Comparison of ENCODE assay signal across 11 cellular contexts in genomic region chr3:50370594-50370993, GRCh38. TPM values are rescaled to one million over a fixed set of nuclear protein-coding genes. Genes with fewer than 3 reads are reported as not detected.
DNase-seq lines count a peak whose midpoint lies in the region; ATAC-seq and TF ChIP-seq lines count a peak whose summit lies in the region.
"Had no signal": no experiment of that assay in that cellular context is flagged by ENCODE, and none has a peak within 500 bp of the region (broad histone marks: within the 10 kb centered on the region; RNA-seq: fewer than 3 reads in every experiment).

No MANE protein-coding gene starts in this region.

- peak; percentile 50 to 69 for DNase-seq in cardiac muscle cell (ENCODE audit: low read depth in 1 of 2, low spot score in 1 of 2)
- DNase-seq in Right ventricle myocardium superior = no peak
- peak; percentile 26 for DNase-seq in OCI-LY7 (ENCODE audit: low spot score)
- DNase-seq in dermis microvascular lymphatic vessel endothelial cell (ENCODE audit: low read depth in 2 of 2) = peak; percentile 46 to 54
- no peak for DNase-seq in type B pancreatic cell (ENCODE audit: extremely low spot score, unreplicated experiment)
- DNase-seq in esophagus squamous epithelium (lab: John Stamatoyannopoulos, UW) = no peak
- DNase-seq in nucleus accumbens (lab: John Stamatoyannopoulos, UW) = no peak
- DNase-seq: CD8-positive, alpha-beta T cell; MG63 had no signal

- H3K4me3 ChIP-seq in cardiac muscle cell = no peak overlapping the region
- H3K4me3 ChIP-seq in OCI-LY7 (ENCODE audit: low read depth, low read length, poor library complexity, severe bottlenecking) = no peak overlapping the region
- H3K4me3 ChIP-seq in esophagus squamous epithelium = no peak overlapping the region
- H3K4me3 ChIP-seq: MG63 had no signal

- H3K27ac ChIP-seq in cardiac muscle cell (no peak overlapping the region), OCI-LY7 (ENCODE audit: low read depth, low read length, poor library complexity, severe bottlenecking) (no peak overlapping the region), esophagus squamous epithelium (no peak overlapping the region)

- no peaks in the 10 kb centered on the region for H3K36me3 ChIP-seq in cardiac muscle cell
- no peaks in the 10 kb centered on the region for H3K36me3 ChIP-seq in OCI-LY7 (ENCODE audit: insufficient read depth, low read length)
- H3K36me3 ChIP-seq in esophagus squamous epithelium = no peaks in the 10 kb centered on the region
- H3K36me3 ChIP-seq: MG63 had no signal

- peaks cover 12% of the 10 kb centered on the region for H3K4me1 Mint-ChIP-seq in type B pancreatic cell (ENCODE audit: unreplicated experiment)

- BruUV-seq in OCI-LY7 (replicated peaks; lab: Mats Ljungman, UMichigan) = no TSS peak

- POLR2A ChIA-PET in OCI-LY7 (lab: Charles Lee) = no interaction called here

- CTCF ChIA-PET in OCI-LY7 (lab: Charles Lee; ENCODE audit: unreplicated experiment) = no interaction called here

- 33 to 47% methylated on average over 8 to 14 of the region's 14 CpGs for WGBS in esophagus squamous epithelium, 2 donors

- no peaks in the 10 kb centered on the region for H3K79me2 ChIP-seq in OCI-LY7 (ENCODE audit: insufficient read depth, low read depth, low read length)

- H3K36me3 Mint-ChIP-seq in type B pancreatic cell = no peaks in the 10 kb centered on the region
- H3K36me3 Mint-ChIP-seq: CD8-positive, alpha-beta T cell; natural killer cell treated with Interleukin-12 subunit alpha and Interleukin-12 subunit beta and Interleukin-15 and Interleukin-18, amount 100 ng/mL, for 72 hours had no signal

- H3K4me2 ChIP-seq in OCI-LY7 (ENCODE audit: low read length) = no peak overlapping the region

- no peak overlapping the region for H3K4me3 Mint-ChIP-seq in type B pancreatic cell
- H3K4me3 Mint-ChIP-seq: CD8-positive, alpha-beta T cell; natural killer cell treated with Interleukin-12 subunit alpha and Interleukin-12 subunit beta and Interleukin-15 and Interleukin-18, amount 100 ng/mL, for 72 hours had no signal

- H3K27me3 Mint-ChIP-seq in type B pancreatic cell = no peaks in the 10 kb centered on the region

- H3K27ac Mint-ChIP-seq in type B pancreatic cell = peak overlapping the region; percentile 53
- H3K27ac Mint-ChIP-seq: CD8-positive, alpha-beta T cell; natural killer cell treated with Interleukin-12 subunit alpha and Interleukin-12 subunit beta and Interleukin-15 and Interleukin-18, amount 100 ng/mL, for 72 hours had no signal

- no peak overlapping the region for H2AFZ ChIP-seq in OCI-LY7 (ENCODE audit: low read length)

- TF ChIP-seq CTCF in cardiac muscle cell (IDR thresholded peaks at IDR 0.05; ENCODE audit: low read depth, low read length) (peak; percentile 27), OCI-LY7 (conservative IDR thresholded peaks at IDR 0.05; ENCODE audit: low read length) (peak; percentile 62), type B pancreatic cell (conservative IDR thresholded peaks at IDR 0.05) (peak; percentile 55), esophagus squamous epithelium (IDR thresholded peaks at IDR 0.05) (peak in 1 of 6 experiments; percentile 21)

- no peaks in the 10 kb centered on the region for H3K4me1 ChIP-seq in cardiac muscle cell (ENCODE audit: low read depth)
- peaks cover 4% of the 10 kb centered on the region for H3K4me1 ChIP-seq in OCI-LY7 (ENCODE audit: insufficient read depth, low read length, poor library complexity, severe bottlenecking)
- H3K4me1 ChIP-seq in esophagus squamous epithelium = peaks cover 0 to 8% (median 2%) of the 10 kb centered on the region in 3 donors

- H3K9me3 Mint-ChIP-seq in type B pancreatic cell = no peaks in the 10 kb centered on the region
- H3K9me3 Mint-ChIP-seq: CD8-positive, alpha-beta T cell; natural killer cell treated with Interleukin-12 subunit alpha and Interleukin-12 subunit beta and Interleukin-15 and Interleukin-18, amount 100 ng/mL, for 72 hours had no signal

- no peaks in the 10 kb centered on the region for H4K20me1 ChIP-seq in OCI-LY7 (ENCODE audit: insufficient read depth, low read length)

- intact Hi-C loops in Right ventricle myocardium superior (cut with DNase I) (no loop called here), OCI-LY7 (cut with micrococcal nuclease; ENCODE audit: unreplicated experiment) (no loop called here), esophagus squamous epithelium (cut with DNase I) (loop anchor here (10.0 kb wide), 1 partner anchor 164 kb away; no protein-coding TSS in a partner anchor)

- H3K9me3 ChIP-seq in cardiac muscle cell (ENCODE audit: low read depth) (no peaks in the 10 kb centered on the region), OCI-LY7 (ENCODE audit: low read length) (no peaks in the 10 kb centered on the region), esophagus squamous epithelium (no peaks in the 10 kb centered on the region)
- H3K9me3 ChIP-seq: MG63 had no signal

- H3K9me2 ChIP-seq in OCI-LY7 (ENCODE audit: insufficient read depth, low read length) = no peaks in the 10 kb centered on the region

- ATAC-seq in Right ventricle myocardium superior (ENCODE audit: poor library complexity) (no peak), HG03439 (IDR thresholded peaks at IDR 0.05; ENCODE audit: unreplicated experiment) (no peak)
- ATAC-seq: CD8-positive, alpha-beta T cell; natural killer cell treated with Interleukin-12 subunit alpha and Interleukin-12 subunit beta and Interleukin-15 and Interleukin-18, amount 100 ng/mL, for 72 hours had no signal

- H3K27me3 ChIP-seq in cardiac muscle cell (no peaks in the 10 kb centered on the region), esophagus squamous epithelium (peaks cover 0 to 13% (median 0%) of the 10 kb centered on the region in 4 donors)
- H3K27me3 ChIP-seq: MG63 had no signal

- no peak for TF ChIP-seq POLR2A in esophagus squamous epithelium (IDR thresholded peaks at IDR 0.05)

RNA-seq across cellular contexts. Expression of gene TMEM115, which starts 11.3 kb away (rescaled TPM):
- total RNA-seq in cardiac muscle cell = 67.0 and 67.9 TPM in 2 replicates
- 48.2 and 57.9 TPM in 2 replicates for polyA plus RNA-seq in cardiac muscle cell
- 24.9 TPM for total RNA-seq in Right ventricle myocardium superior
- 14.5 and 18.9 TPM in 2 replicates for total RNA-seq in OCI-LY7 (2014; rRNA removed; shearing (Covaris generic))
- total RNA-seq in OCI-LY7 (2022) = 16.2 and 17.1 TPM in 2 replicates
- 27.0 and 43.9 TPM in 2 replicates for total RNA-seq in dermis microvascular lymphatic vessel endothelial cell
- 42.7 and 44.4 TPM in 2 replicates for total RNA-seq in type B pancreatic cell (ENCODE audit: low replicate concordance)
- 10 to 100 TPM; 24.2 to 41.6 (median 30.6) TPM for total RNA-seq in esophagus squamous epithelium

RNA-seq across cellular contexts. Expression of gene CYB561D2, which starts 19.9 kb away (rescaled TPM):
- total RNA-seq in cardiac muscle cell = 10.7 and 26.4 TPM in 2 replicates
- 15.7 and 23.8 TPM in 2 replicates for polyA plus RNA-seq in cardiac muscle cell
- total RNA-seq in Right ventricle myocardium superior = 5.6 TPM
- 16.2 and 28.0 TPM in 2 replicates for total RNA-seq in OCI-LY7 (2014; rRNA removed; shearing (Covaris generic))
- total RNA-seq in OCI-LY7 (2022) = 17.8 and 18.7 TPM in 2 replicates
- total RNA-seq in dermis microvascular lymphatic vessel endothelial cell = 18.9 and 23.9 TPM in 2 replicates
- total RNA-seq in type B pancreatic cell (ENCODE audit: low replicate concordance) = 10.1 and 15.9 TPM in 2 replicates
- total RNA-seq in esophagus squamous epithelium = 10 to 100 TPM; 18.1 to 21.9 (median 20.5) TPM

RNA-seq across cellular contexts. Expression of gene NPRL2, which starts 20.0 kb away (rescaled TPM):
- 33.2 and 34.6 TPM in 2 replicates for total RNA-seq in cardiac muscle cell
- 51.9 and 64.4 TPM in 2 replicates for polyA plus RNA-seq in cardiac muscle cell
- total RNA-seq in Right ventricle myocardium superior = 14.8 TPM
- total RNA-seq in OCI-LY7 (2014; rRNA removed; shearing (Covaris generic)) = 38.6 and 52.5 TPM in 2 replicates
- total RNA-seq in OCI-LY7 (2022) = 27.9 and 36.0 TPM in 2 replicates
- total RNA-seq in dermis microvascular lymphatic vessel endothelial cell = 12.3 and 16.9 TPM in 2 replicates
- 20.3 and 27.9 TPM in 2 replicates for total RNA-seq in type B pancreatic cell (ENCODE audit: low replicate concordance)
- total RNA-seq in esophagus squamous epithelium = 10 to 100 TPM; 10.4 to 21.2 (median 16.1) TPM

RNA-seq across cellular contexts. Expression of gene ZMYND10, which starts 25.1 kb away (rescaled TPM):
- total RNA-seq in cardiac muscle cell (0.56 and 2.8 TPM in 2 replicates), Right ventricle myocardium superior (not detected), OCI-LY7 (2022) (2.8 and 3.0 TPM in 2 replicates), dermis microvascular lymphatic vessel endothelial cell (under 0.01 and 0.25 TPM in 2 replicates), type B pancreatic cell (ENCODE audit: low replicate concordance) (1.8 and 13.4 TPM in 2 replicates), esophagus squamous epithelium (1 to 10 TPM in 1 of 4 donors, not detected in 3; 1.1 TPM)
- polyA plus RNA-seq in cardiac muscle cell = 1.3 and 1.8 TPM in 2 replicates
- 1.7 and 1.8 TPM in 2 replicates for total RNA-seq in OCI-LY7 (2014; rRNA removed; shearing (Covaris generic))

RNA-seq across cellular contexts. Expression of gene RASSF1, which starts 30.0 kb away (rescaled TPM):
- 13.0 and 23.1 TPM in 2 replicates for total RNA-seq in cardiac muscle cell
- 23.8 and 33.5 TPM in 2 replicates for polyA plus RNA-seq in cardiac muscle cell
- 14.1 TPM for total RNA-seq in Right ventricle myocardium superior
- 35.8 and 36.0 TPM in 2 replicates for total RNA-seq in OCI-LY7 (2014; rRNA removed; shearing (Covaris generic))
- total RNA-seq in OCI-LY7 (2022) = 33.0 and 33.9 TPM in 2 replicates
- total RNA-seq in dermis microvascular lymphatic vessel endothelial cell = 12.6 and 23.9 TPM in 2 replicates
- total RNA-seq in type B pancreatic cell (ENCODE audit: low replicate concordance) = 13.7 and 13.8 TPM in 2 replicates
- total RNA-seq in esophagus squamous epithelium = 10 to 100 TPM; 11.9 to 31.7 (median 24.9) TPM

Comparison
In these comparisons a context has a peak if more than half of its experiments do, and no peak if none do; other contexts are left out.
1. DNase-seq: peak in cardiac muscle cell (2 of 2), OCI-LY7 (single experiment) and dermis microvascular lymphatic vessel endothelial cell (2 of 2); none in Right ventricle myocardium superior (single experiment), type B pancreatic cell (single experiment), esophagus squamous epithelium (single experiment) and nucleus accumbens (0 of 56).